1 cellular context compared by ENCODE assay signal in the genomic region with DNA sequence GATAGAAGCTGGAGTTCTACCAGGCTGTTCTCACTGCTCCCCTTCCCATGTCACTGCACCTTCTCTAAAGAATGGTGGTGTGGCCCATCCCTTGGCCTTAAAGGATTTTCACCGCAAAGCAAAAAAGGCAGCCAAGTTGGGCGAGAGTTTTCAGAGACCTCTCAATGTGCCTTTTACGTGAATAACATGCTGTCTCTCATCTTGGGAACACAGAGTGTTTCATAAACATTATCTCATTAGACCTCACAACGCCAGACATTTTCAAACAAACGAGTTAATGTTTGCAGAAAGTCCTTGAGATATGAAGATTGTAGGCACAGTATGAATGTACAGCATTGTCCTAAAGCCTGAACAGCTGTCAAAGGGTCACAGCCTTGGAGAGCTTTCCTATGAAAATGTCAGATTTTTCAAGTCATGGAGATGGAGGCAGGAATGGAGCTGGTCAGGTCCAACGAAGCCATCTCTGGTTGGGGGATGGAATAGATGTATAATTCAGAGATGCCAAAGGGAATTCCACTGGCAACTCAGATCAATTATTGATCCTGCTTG.
TF ChIP-seq lines count a peak whose summit lies in the region.

No MANE protein-coding gene starts in this region.

TF ChIP-seq in HepG2, 621 proteins besides CTCF, POLR2A, EP300 and RAD21 (continued from another document and continues in another):
- TF ChIP-seq, protein P1, sequence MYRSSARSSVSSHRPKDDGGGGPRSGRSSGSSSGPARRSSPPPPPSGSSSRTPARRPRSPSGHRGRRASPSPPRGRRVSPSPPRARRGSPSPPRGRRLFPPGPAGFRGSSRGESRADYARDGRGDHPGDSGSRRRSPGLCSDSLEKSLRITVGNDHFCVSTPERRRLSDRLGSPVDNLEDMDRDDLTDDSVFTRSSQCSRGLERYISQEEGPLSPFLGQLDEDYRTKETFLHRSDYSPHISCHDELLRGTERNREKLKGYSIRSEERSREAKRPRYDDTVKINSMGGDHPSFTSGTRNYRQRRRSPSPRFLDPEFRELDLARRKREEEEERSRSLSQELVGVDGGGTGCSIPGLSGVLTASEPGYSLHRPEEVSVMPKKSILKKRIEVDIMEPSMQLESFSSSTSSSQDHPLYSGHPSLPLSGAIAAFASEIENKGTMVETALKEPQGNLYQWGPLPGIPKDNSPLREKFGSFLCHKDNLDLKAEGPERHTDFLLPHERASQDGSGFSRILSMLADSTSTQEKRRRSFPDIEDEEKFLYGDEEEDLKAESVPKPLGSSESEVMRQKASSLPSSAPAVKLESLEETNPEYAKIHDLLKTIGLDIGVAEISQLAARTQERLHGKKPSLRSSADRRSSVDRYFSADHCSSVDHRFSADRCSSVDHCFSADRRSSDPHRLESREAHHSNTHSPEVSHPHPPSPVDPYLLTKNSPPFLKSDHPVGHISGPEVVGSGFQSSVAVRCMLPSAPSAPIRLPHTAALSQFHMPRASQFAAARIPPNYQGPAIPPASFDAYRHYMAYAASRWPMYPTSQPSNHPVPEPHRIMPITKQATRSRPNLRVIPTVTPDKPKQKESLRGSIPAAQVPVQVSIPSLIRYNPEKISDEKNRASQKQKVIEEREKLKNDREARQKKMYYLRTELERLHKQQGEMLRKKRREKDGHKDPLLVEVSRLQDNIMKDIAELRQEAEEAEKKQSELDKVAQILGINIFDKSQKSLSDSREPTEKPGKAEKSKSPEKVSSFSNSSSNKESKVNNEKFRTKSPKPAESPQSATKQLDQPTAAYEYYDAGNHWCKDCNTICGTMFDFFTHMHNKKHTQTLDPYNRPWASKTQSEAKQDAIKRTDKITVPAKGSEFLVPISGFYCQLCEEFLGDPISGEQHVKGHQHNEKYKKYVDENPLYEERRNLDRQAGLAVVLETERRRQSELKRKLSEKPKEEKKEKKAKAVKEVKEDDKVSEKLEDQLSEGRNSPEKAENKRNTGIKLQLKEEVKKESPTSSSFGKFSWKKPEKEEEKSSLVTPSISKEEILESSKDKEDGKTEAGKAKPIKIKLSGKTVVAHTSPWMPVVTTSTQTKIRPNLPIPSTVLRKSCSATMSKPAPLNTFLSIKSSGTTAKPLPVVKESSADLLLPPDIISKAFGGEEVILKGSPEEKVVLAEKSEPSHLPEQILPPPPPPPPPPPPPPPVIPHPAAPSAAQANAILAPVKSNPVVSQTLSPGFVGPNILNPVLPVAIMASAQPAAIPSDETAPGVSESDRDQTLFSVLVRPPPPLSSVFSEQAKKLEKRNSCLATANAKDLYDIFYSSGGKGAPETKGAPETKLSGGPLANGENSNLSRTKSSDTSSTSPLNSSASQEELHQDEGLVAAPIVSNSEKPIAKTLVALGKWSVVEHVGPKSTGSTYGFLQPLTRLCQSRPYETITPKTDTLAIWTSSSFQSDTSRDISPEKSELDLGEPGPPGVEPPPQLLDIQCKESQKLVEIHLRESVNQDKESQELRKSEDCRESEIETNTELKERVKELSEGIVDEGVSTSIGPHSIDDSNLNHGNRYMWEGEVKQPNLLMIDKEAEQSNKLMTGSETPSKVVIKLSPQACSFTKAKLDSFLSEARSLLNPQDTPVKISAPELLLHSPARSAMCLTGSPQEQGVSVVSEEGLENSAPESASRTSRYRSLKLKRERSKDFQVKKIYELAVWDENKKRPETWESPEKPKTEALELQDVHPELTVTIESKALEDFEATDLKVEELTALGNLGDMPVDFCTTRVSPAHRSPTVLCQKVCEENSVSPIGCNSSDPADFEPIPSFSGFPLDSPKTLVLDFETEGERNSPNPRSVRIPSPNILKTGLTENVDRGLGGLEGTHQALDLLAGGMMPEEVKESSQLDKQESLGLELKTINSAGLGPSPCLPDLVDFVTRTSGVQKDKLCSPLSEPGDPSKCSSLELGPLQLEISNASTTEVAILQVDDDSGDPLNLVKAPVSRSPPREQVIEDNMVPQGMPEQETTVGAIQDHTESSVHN (CRISPR knock-in tag; IDR thresholded peaks at IDR 0.05): 0 out of 2 replicates have a peak, but pooled peaks have one; percentile 54
- TF ChIP-seq ZNF33A (CRISPR knock-in tag; IDR thresholded peaks at IDR 0.05; ENCODE audit: borderline replicate concordance) (peak; percentile 54; the same call in 1 of the 2 replicates), ZNF251 (CRISPR knock-in tag; IDR thresholded peaks at IDR 0.05) (no peak), TEAD3 (CRISPR knock-in tag; optimal IDR thresholded peaks at IDR 0.05; ENCODE audit: borderline replicate concordance) (peak; percentile 89), ZNF773 (CRISPR knock-in tag; IDR thresholded peaks at IDR 0.05; ENCODE audit: borderline replicate concordance) (0 out of 2 replicates have a peak, but pooled peaks have one; percentile 38), CREB1 (IDR thresholded peaks at IDR 0.05) (peak; percentile 41; the same call in 1 of the 2 replicates), CREB1 (CRISPR knock-in tag; IDR thresholded peaks at IDR 0.05) (peak; percentile 86), MTA1 (CRISPR knock-in tag; IDR thresholded peaks at IDR 0.05; ENCODE audit: borderline replicate concordance) (no peak), HDAC1 (CRISPR knock-in tag; IDR thresholded peaks at IDR 0.05) (peak; percentile 80; the same call in 1 of the 2 replicates), ELF3 (CRISPR knock-in tag; IDR thresholded peaks at IDR 0.05) (peak; percentile 67; the same call in 1 of the 2 replicates), HNF4A (CRISPR knock-in tag; IDR thresholded peaks at IDR 0.05) (peak; percentile 79), ZFP1 (CRISPR knock-in tag; IDR thresholded peaks at IDR 0.05) (peak; percentile 65), EHMT2 (IDR thresholded peaks at IDR 0.05; ENCODE audit: borderline replicate concordance, low read depth, low read length) (0 out of 2 replicates have a peak, but pooled peaks have one; percentile 89), ELF1 (CRISPR knock-in tag; IDR thresholded peaks at IDR 0.05) (0 out of 2 replicates have a peak, but pooled peaks have one; percentile 14), ZNF615 (CRISPR knock-in tag; IDR thresholded peaks at IDR 0.05; ENCODE audit: borderline replicate concordance) (no peak), KDM3A (CRISPR knock-in tag; IDR thresholded peaks at IDR 0.05; ENCODE audit: low read depth) (peak; percentile 29; the same call in 1 of the 2 replicates), CENPT (CRISPR knock-in tag; IDR thresholded peaks at IDR 0.05; ENCODE audit: low read depth) (no peak), PHF5A (CRISPR knock-in tag; IDR thresholded peaks at IDR 0.05; ENCODE audit: low read depth, unreplicated experiment) (peak; percentile 86), ZNF614 (CRISPR knock-in tag; IDR thresholded peaks at IDR 0.05; ENCODE audit: borderline replicate concordance) (0 out of 2 replicates have a peak, but pooled peaks have one; percentile 82), ZBTB21 (CRISPR knock-in tag; IDR thresholded peaks at IDR 0.05) (peak; percentile 46; the same call in 1 of the 2 replicates)
- TF ChIP-seq, protein P2, sequence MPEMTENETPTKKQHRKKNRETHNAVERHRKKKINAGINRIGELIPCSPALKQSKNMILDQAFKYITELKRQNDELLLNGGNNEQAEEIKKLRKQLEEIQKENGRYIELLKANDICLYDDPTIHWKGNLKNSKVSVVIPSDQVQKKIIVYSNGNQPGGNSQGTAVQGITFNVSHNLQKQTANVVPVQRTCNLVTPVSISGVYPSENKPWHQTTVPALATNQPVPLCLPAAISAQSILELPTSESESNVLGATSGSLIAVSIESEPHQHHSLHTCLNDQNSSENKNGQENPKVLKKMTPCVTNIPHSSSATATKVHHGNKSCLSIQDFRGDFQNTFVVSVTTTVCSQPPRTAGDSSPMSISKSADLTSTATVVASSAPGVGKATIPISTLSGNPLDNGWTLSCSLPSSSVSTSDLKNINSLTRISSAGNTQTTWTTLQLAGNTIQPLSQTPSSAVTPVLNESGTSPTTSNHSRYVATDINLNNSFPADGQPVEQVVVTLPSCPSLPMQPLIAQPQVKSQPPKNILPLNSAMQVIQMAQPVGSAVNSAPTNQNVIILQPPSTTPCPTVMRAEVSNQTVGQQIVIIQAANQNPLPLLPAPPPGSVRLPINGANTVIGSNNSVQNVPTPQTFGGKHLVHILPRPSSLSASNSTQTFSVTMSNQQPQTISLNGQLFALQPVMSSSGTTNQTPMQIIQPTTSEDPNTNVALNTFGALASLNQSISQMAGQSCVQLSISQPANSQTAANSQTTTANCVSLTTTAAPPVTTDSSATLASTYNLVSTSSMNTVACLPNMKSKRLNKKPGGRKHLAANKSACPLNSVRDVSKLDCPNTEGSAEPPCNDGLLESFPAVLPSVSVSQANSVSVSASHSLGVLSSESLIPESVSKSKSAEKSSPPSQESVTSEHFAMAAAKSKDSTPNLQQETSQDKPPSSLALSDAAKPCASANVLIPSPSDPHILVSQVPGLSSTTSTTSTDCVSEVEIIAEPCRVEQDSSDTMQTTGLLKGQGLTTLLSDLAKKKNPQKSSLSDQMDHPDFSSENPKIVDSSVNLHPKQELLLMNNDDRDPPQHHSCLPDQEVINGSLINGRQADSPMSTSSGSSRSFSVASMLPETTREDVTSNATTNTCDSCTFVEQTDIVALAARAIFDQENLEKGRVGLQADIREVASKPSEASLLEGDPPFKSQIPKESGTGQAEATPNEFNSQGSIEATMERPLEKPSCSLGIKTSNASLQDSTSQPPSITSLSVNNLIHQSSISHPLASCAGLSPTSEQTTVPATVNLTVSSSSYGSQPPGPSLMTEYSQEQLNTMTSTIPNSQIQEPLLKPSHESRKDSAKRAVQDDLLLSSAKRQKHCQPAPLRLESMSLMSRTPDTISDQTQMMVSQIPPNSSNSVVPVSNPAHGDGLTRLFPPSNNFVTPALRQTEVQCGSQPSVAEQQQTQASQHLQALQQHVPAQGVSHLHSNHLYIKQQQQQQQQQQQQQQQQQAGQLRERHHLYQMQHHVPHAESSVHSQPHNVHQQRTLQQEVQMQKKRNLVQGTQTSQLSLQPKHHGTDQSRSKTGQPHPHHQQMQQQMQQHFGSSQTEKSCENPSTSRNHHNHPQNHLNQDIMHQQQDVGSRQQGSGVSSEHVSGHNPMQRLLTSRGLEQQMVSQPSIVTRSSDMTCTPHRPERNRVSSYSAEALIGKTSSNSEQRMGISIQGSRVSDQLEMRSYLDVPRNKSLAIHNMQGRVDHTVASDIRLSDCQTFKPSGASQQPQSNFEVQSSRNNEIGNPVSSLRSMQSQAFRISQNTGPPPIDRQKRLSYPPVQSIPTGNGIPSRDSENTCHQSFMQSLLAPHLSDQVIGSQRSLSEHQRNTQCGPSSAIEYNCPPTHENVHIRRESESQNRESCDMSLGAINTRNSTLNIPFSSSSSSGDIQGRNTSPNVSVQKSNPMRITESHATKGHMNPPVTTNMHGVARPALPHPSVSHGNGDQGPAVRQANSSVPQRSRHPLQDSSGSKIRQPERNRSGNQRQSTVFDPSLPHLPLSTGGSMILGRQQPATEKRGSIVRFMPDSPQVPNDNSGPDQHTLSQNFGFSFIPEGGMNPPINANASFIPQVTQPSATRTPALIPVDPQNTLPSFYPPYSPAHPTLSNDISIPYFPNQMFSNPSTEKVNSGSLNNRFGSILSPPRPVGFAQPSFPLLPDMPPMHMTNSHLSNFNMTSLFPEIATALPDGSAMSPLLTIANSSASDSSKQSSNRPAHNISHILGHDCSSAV (CRISPR knock-in tag; IDR thresholded peaks at IDR 0.05; ENCODE audit: borderline replicate concordance): no peak
- TF ChIP-seq, protein P3, sequence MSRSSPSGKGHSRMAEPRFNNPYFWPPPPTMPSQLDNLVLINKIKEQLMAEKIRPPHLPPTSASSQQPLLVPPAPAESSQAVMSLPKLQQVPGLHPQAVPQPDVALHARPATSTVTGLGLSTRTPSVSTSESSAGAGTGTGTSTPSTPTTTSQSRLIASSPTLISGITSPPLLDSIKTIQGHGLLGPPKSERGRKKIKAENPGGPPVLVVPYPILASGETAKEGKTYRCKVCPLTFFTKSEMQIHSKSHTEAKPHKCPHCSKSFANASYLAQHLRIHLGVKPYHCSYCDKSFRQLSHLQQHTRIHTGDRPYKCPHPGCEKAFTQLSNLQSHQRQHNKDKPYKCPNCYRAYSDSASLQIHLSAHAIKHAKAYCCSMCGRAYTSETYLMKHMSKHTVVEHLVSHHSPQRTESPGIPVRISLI (CRISPR knock-in tag; IDR thresholded peaks at IDR 0.05; ENCODE audit: borderline replicate concordance): 0 out of 2 replicates have a peak, but pooled peaks have one; percentile 54
- TF ChIP-seq, protein P4, sequence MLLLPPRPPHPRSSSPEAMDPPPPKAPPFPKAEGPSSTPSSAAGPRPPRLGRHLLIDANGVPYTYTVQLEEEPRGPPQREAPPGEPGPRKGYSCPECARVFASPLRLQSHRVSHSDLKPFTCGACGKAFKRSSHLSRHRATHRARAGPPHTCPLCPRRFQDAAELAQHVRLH (CRISPR knock-in tag; IDR thresholded peaks at IDR 0.05; ENCODE audit: borderline replicate concordance, low read depth): peak; percentile 64; the same call in 1 of the 2 replicates
- TF ChIP-seq, protein P5, sequence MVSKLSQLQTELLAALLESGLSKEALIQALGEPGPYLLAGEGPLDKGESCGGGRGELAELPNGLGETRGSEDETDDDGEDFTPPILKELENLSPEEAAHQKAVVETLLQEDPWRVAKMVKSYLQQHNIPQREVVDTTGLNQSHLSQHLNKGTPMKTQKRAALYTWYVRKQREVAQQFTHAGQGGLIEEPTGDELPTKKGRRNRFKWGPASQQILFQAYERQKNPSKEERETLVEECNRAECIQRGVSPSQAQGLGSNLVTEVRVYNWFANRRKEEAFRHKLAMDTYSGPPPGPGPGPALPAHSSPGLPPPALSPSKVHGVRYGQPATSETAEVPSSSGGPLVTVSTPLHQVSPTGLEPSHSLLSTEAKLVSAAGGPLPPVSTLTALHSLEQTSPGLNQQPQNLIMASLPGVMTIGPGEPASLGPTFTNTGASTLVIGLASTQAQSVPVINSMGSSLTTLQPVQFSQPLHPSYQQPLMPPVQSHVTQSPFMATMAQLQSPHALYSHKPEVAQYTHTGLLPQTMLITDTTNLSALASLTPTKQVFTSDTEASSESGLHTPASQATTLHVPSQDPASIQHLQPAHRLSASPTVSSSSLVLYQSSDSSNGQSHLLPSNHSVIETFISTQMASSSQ (IDR thresholded peaks at IDR 0.05; ENCODE audit: low read depth): peak; percentile 96
- TF ChIP-seq, protein P5 (CRISPR knock-in tag; IDR thresholded peaks at IDR 0.05; ENCODE audit: borderline replicate concordance): peak; percentile 99
- TF ChIP-seq, protein P6, sequence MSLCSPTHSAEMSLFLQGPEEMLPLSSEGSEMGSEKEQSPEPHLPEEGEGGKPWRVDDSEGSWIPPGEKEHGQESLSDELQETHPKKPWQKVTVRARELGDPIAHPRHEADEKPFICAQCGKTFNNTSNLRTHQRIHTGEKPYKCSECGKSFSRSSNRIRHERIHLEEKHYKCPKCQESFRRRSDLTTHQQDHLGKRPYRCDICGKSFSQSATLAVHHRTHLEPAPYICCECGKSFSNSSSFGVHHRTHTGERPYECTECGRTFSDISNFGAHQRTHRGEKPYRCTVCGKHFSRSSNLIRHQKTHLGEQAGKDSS (CRISPR knock-in tag; IDR thresholded peaks at IDR 0.05; ENCODE audit: borderline replicate concordance, low read depth): 0 out of 2 replicates have a peak, but pooled peaks have one; percentile 37
